Comparison of ENCODE assay signal across 8 cellular contexts in the genomic region with DNA sequence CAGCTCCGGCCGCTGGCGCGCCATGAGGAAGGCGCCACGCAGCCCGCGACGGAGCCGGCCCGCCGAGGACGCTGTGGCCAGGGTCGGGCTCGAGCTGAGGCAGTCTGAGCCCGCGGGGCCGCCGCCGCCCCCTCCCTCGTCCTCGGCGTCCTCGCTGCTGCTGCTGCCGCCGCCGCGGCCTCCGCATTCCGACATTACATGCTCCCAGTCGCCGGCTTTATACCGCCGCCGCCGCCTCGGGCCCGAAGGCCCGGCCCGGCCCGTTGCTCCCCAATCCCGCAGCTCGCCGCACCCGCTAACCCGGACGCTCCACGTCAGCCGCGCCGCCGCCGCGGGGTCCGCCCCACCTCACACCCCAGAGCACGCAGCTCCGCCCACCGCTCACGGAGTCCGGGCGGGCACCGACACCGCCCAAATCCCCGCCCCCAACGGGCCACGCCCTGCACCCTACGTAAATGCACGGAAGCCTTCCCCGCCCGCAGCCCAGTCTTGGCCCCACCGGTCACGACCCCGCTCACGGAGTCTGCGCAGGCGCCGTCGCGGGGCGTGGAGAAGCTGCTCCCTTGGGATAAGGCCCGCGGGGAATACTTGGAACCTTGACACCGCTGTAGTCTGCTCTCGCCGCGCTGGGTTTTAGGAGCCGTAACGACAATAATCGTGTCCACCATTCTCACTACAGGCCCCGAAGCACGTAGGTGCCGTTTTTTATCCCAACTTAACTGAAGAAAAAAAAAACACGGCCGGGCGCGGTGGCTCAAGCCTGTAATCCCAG. TPM values are rescaled to one million over a fixed set of nuclear protein-coding genes. Genes with fewer than 3 reads are reported as not detected.
A peak's percentile ranks its signal among the peaks of the same experiment; 100 is the strongest.
DNase-seq lines count a peak whose midpoint lies in the region; ATAC-seq and TF ChIP-seq lines count a peak whose summit lies in the region.

A gene with protein sequence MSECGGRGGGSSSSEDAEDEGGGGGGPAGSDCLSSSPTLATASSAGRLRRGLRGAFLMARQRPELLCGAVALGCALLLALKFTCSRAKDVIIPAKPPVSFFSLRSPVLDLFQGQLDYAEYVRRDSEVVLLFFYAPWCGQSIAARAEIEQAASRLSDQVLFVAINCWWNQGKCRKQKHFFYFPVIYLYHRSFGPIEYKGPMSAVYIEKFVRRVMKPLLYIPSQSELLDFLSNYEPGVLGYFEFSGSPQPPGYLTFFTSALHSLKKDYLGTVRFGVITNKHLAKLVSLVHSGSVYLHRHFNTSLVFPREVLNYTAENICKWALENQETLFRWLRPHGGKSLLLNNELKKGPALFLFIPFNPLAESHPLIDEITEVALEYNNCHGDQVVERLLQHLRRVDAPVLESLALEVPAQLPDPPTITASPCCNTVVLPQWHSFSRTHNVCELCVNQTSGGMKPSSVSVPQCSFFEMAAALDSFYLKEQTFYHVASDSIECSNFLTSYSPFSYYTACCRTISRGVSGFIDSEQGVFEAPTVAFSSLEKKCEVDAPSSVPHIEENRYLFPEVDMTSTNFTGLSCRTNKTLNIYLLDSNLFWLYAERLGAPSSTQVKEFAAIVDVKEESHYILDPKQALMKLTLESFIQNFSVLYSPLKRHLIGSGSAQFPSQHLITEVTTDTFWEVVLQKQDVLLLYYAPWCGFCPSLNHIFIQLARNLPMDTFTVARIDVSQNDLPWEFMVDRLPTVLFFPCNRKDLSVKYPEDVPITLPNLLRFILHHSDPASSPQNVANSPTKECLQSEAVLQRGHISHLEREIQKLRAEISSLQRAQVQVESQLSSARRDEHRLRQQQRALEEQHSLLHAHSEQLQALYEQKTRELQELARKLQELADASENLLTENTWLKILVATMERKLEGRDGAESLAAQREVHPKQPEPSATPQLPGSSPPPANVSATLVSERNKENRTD (minus strand): TSS at position 322 of the 772 bp plus-strand sequence. CDS start 127 bp downstream, at position 195.

- H3K4me1 Mint-ChIP-seq in natural killer cell treated with Interleukin-12 subunit alpha and Interleukin-12 subunit beta and Interleukin-15 and Interleukin-18, amount 100 ng/mL, for 72 hours (ENCODE audit: low read depth in 2 of 2), result peaks cover 52 to 55% of the 10 kb centered on the region in 2 donors

- TF ChIP-seq CTCF in RWPE2 (IDR thresholded peaks at IDR 0.05; ENCODE audit: poor library complexity, severe bottlenecking), result no peak

- H3K36me3 Mint-ChIP-seq in natural killer cell treated with Interleukin-12 subunit alpha and Interleukin-12 subunit beta and Interleukin-15 and Interleukin-18, amount 100 ng/mL, for 72 hours, result peaks cover 11% of the 10 kb centered on the region

- H3K4me1 ChIP-seq in RWPE2 (ENCODE audit: insufficient read depth, poor library complexity, severe bottlenecking), result peaks cover 13% of the 10 kb centered on the region

- ATAC-seq in RWPE2 (ENCODE audit: low read depth), result peak; percentile 92
- ATAC-seq in natural killer cell treated with Interleukin-12 subunit alpha and Interleukin-12 subunit beta and Interleukin-15 and Interleukin-18, amount 100 ng/mL, for 72 hours, result peak; percentile 97 to 98
- ATAC-seq in stimulated activated naive CD8-positive, alpha-beta T cell treated with anti-CD3 and anti-CD28 coated beads, Interleukin-15, Interleukin-2, amounts not matched to agents 100 U/mL and 50 U/mL, for 24 hours, result peak; percentile 98

- no peaks in the 10 kb centered on the region for H3K27me3 Mint-ChIP-seq in natural killer cell treated with Interleukin-12 subunit alpha and Interleukin-12 subunit beta and Interleukin-15 and Interleukin-18, amount 100 ng/mL, for 72 hours

- H3K9me3 ChIP-seq in RWPE2 (ENCODE audit: severe bottlenecking), result no peaks in the 10 kb centered on the region

- H3K4me3 Mint-ChIP-seq in natural killer cell treated with Interleukin-12 subunit alpha and Interleukin-12 subunit beta and Interleukin-15 and Interleukin-18, amount 100 ng/mL, for 72 hours, result peak within 1 kb of the TSS; percentile 99

- peak within 1 kb of the TSS; percentile 93 to 94 for H3K27ac Mint-ChIP-seq in natural killer cell treated with Interleukin-12 subunit alpha and Interleukin-12 subunit beta and Interleukin-15 and Interleukin-18, amount 100 ng/mL, for 72 hours

- H3K4me3 ChIP-seq in RWPE2 (ENCODE audit: severe bottlenecking), result peak within 1 kb of the TSS; percentile 87

- no peaks in the 10 kb centered on the region for H3K9me3 Mint-ChIP-seq in natural killer cell treated with Interleukin-12 subunit alpha and Interleukin-12 subunit beta and Interleukin-15 and Interleukin-18, amount 100 ng/mL, for 72 hours

- peak within 1 kb of the TSS; percentile 71 for H3K27ac ChIP-seq in RWPE2 (ENCODE audit: poor library complexity, severe bottlenecking)

- DNase-seq in EH (ENCODE audit: low read depth) (peak; percentile 98), H4 (ENCODE audit: low spot score) (peak; percentile 95), LoVo (ENCODE audit: low spot score) (peak; percentile 96), RWPE2 (ENCODE audit: low spot score) (peak; percentile 97), fibroblast of peridontal ligament (ENCODE audit: extremely low read depth) (peak; percentile 97)
- peak; percentile 99 for DNase-seq in activated T-helper 9 cell treated with anti-CD3 and anti-CD28 coated beads, Interleukin-2, amount 50 U/mL, for 16 hours (ENCODE audit: low read depth)
- peak; percentile 100 for DNase-seq in natural killer cell treated with Interleukin-12 subunit alpha and Interleukin-12 subunit beta and Interleukin-15 and Interleukin-18, amount 100 ng/mL, for 72 hours (ENCODE audit: low spot score)
- peak; percentile 100 for DNase-seq in stimulated activated naive CD8-positive, alpha-beta T cell treated with anti-CD3 and anti-CD28 coated beads, Interleukin-15, Interleukin-2, amounts not matched to agents 100 U/mL and 50 U/mL, for 24 hours

- no peaks in the 10 kb centered on the region for H3K27me3 ChIP-seq in RWPE2 (ENCODE audit: insufficient read depth, poor library complexity, severe bottlenecking)

- peaks cover 24% of the 10 kb centered on the region for H3K36me3 ChIP-seq in RWPE2 (ENCODE audit: low read depth)

RNA-seq across cellular contexts. Expression of the gene that starts here (rescaled TPM):
- total RNA-seq in H4 (2014; rRNA removed; shearing (Covaris generic)), result 23.7 and 24.4 TPM in 2 replicates
- 10 to 100 TPM; 62.4 to 73.2 TPM for total RNA-seq in natural killer cell treated with Interleukin-12 subunit alpha and Interleukin-12 subunit beta and Interleukin-15 and Interleukin-18, amount 100 ng/mL, for 72 hours

Comparison
In these comparisons a context has a peak if more than half of its experiments do, and no peak if none do; other contexts are left out.
1. Peak in every context shown above with its lines: DNase-seq, ATAC-seq, H3K4me3 ChIP-seq and H3K27ac ChIP-seq.